24 cellular contexts compared by ENCODE assay signal in genomic region chr18:58411323-58411722, GRCh38.
"Had no signal": no experiment of that assay in that cellular context is flagged by ENCODE, and none has a peak within 500 bp of the region (broad histone marks: within the 10 kb centered on the region; RNA-seq: fewer than 3 reads in every experiment).

No MANE protein-coding gene starts in this region.

- ATAC-seq: K562, Panc1, PC-3, SK-N-SH treated with all-trans-retinoic acid at 6 μM for 48 hours had no signal

- H3K27me3 ChIP-seq: SJCRH30 had no signal

- H3K27ac ChIP-seq: KMS-11, RWPE1, SJCRH30 had no signal

- H3K36me3 ChIP-seq: SJCRH30 had no signal

- FAIRE-seq: K562 had no signal

- H3K4me2 ChIP-seq: KMS-11 had no signal

- H3K27ac Mint-ChIP-seq: IgD-negative memory B cell had no signal

- H3K36me3 Mint-ChIP-seq: IgD-negative memory B cell had no signal

- H3K9me3 Mint-ChIP-seq: IgD-negative memory B cell had no signal

- H3K9ac ChIP-seq: KMS-11 had no signal

- H3K4me3 ChIP-seq: K562, SJCRH30 had no signal

- H3K4me3 Mint-ChIP-seq: IgD-negative memory B cell had no signal

- H3K9me3 ChIP-seq: SJCRH30 had no signal

- H3K4me1 Mint-ChIP-seq: IgD-negative memory B cell had no signal

- H3K27me3 Mint-ChIP-seq: IgD-negative memory B cell had no signal

- DNase-seq: MV-4-11, NCI-H1048, NCI-H1105, NCI-H1417, NCI-H1436 treated with DMSO at 0.1 percent for 48 hours, NCI-H1694, NCI-H187 treated with DMSO at 0.1 percent for 48 hours, NCI-H2029 treated with DMSO at 0.1 percent for 48 hours, NCI-H2171, NCI-H226, NCI-H446, NCI-H510A, NCI-H524 treated with DMSO at 0.1 percent for 48 hours, NCI-H69, NCI-H774, PC-3, SHP77, SJCRH30 had no signal
